Comparison of ENCODE assay signal across 13 cellular contexts in the genomic region with DNA sequence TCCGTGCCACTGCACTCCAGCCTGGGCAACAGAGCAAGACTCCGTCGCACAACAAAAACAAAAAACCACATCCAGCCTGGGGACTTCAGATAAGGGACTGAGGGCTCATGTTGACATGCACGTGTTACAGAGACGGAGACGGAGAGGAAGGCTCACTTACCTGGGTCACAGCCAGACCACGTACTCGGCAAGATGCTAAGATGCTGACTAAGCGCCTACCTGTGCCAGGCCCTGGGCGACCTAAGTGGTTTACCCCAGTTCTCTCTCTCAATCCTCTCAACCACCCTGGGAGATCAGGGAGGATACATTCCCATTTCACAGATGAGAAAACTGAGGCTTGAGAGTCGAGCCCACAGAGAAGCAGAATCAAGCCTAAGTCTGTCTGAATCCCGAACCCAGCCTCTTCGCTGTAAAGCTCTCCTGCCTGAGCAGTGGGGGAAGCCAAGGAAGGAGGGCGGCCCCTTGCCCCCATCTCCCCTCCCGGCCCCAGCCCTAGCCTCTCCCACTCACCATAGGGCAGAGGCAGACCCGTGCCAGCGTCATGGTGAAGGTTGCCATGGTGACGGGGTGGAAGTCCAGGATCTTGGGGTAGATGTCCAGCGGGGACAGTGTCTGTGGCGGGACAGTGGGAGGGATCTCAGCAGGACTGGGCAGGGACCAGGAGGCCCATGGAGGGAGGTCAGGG. TPM values are rescaled to one million over a fixed set of nuclear protein-coding genes. Genes with fewer than 3 reads are reported as not detected.
A peak's percentile ranks its signal among the peaks of the same experiment; 100 is the strongest.
DNase-seq lines count a peak whose midpoint lies in the region; ATAC-seq and TF ChIP-seq lines count a peak whose summit lies in the region.
"Had no signal": no experiment of that assay in that cellular context is flagged by ENCODE, and none has a peak within 500 bp of the region (broad histone marks: within the 10 kb centered on the region; RNA-seq: fewer than 3 reads in every experiment).

No MANE protein-coding gene starts in this region.

- TF ChIP-seq CTCF in osteoblast (IDR thresholded peaks at IDR 0.05; ENCODE audit: extremely low read depth, low read depth, low read length) (no peak), gastrocnemius medialis (IDR thresholded peaks at IDR 0.05 in 4 of 5, conservative IDR thresholded peaks at IDR 0.05 in 1 of 5) (no peak)

- ATAC-seq in Right ventricle myocardium inferior (no peak), Right ventricle myocardium superior (ENCODE audit: poor library complexity) (no peak), gastrocnemius medialis (no peak)

- intact Hi-C loops in Right ventricle myocardium inferior (cut with DNase I), result no loop called here
- intact Hi-C loops in Right ventricle myocardium superior (cut with DNase I), result no loop called here
- intact Hi-C loops in gastrocnemius medialis (cut with DNase I; ENCODE audit: low total_unique reads), result no loop called here

- in situ Hi-C loops in gastrocnemius medialis (cut with MboI; ENCODE audit: low sequenced_read_pairs in 4 of 4), result no loop called here

- H3K4me1 ChIP-seq in osteoblast (ENCODE audit: insufficient read depth, low read length) (no peaks in the 10 kb centered on the region), gastrocnemius medialis (no peaks in the 10 kb centered on the region)
- H3K4me1 ChIP-seq: SJSA1 had no signal

- H3K9me3 ChIP-seq in osteoblast (ENCODE audit: low read depth, low read length) (no peaks in the 10 kb centered on the region), gastrocnemius medialis (no peaks in the 10 kb centered on the region)
- H3K9me3 ChIP-seq: SJSA1 had no signal

- no peaks in the 10 kb centered on the region for H3K79me2 ChIP-seq in osteoblast (ENCODE audit: insufficient read depth, low read length)

- no peak overlapping the region for H3K27ac ChIP-seq in osteoblast (ENCODE audit: low read depth, low read length)
- H3K27ac ChIP-seq in gastrocnemius medialis, result no peak overlapping the region
- H3K27ac ChIP-seq: C4-2B, SJSA1 had no signal

- H3K4me3 ChIP-seq in osteoblast (ENCODE audit: insufficient read depth, low read length) (no peak overlapping the region), gastrocnemius medialis (no peak overlapping the region)
- H3K4me3 ChIP-seq: SJSA1 had no signal

- H3K36me3 ChIP-seq in osteoblast (ENCODE audit: insufficient read depth, low read length), result peaks cover 81% of the 10 kb centered on the region
- peaks cover 0 to 31% of the 10 kb centered on the region in 2 donors for H3K36me3 ChIP-seq in gastrocnemius medialis

- no peak overlapping the region for H2AFZ ChIP-seq in osteoblast (ENCODE audit: low read length)

- DNase-seq in Right ventricle myocardium inferior (ENCODE audit: missing footprints) (peak; percentile 13), Right ventricle myocardium superior (no peak), osteoblast (ENCODE audit: insufficient read length, low spot score, missing footprints) (peak; percentile 67), gastrocnemius medialis (no peak)
- DNase-seq: MM.1S; NCI-H1105 treated with DMSO at 0.1 percent for 48 hours; NCI-H187; NCI-H69; NK-92 treated with Interleukin-12 subunit alpha and Interleukin-12 subunit beta, amount 100 ng/mL, for 24 hours; OCI-M1; RPMI8226 had no signal

- H3K4me2 ChIP-seq in osteoblast (ENCODE audit: insufficient read depth, low read length), result no peak overlapping the region

- H3K27me3 ChIP-seq in osteoblast (ENCODE audit: insufficient read depth, low read length) (no peaks in the 10 kb centered on the region), gastrocnemius medialis (no peaks in the 10 kb centered on the region)
- H3K27me3 ChIP-seq: SJSA1 had no signal

- TF ChIP-seq POLR2A in gastrocnemius medialis (IDR thresholded peaks at IDR 0.05), result no peak

- H4K20me1 ChIP-seq in osteoblast (ENCODE audit: insufficient read depth, low read length), result peaks cover 23% of the 10 kb centered on the region

RNA-seq across cellular contexts. Expression of a gene that starts 13.5 kb away (rescaled TPM):
- total RNA-seq in Right ventricle myocardium inferior (12.7 TPM), Right ventricle myocardium superior (11.2 TPM), osteoblast (47.4 and 52.5 TPM in 2 replicates), gastrocnemius medialis (1 to 10 TPM; 4.8 to 8.9 (median 7.2) TPM)

RNA-seq across cellular contexts. Expression of a gene that starts 16.4 kb away (rescaled TPM):
- total RNA-seq in Right ventricle myocardium inferior (not detected), Right ventricle myocardium superior (not detected), osteoblast (0.29 and 0.72 TPM in 2 replicates), gastrocnemius medialis (1 to 10 TPM in 1 of 4 donors, not detected in 3; 2.7 TPM)

RNA-seq across cellular contexts. Expression of a gene that starts 34.2 kb away (rescaled TPM):
- 5,817 TPM for total RNA-seq in Right ventricle myocardium inferior
- total RNA-seq in Right ventricle myocardium superior, result 6,434 TPM
- under 0.01 and 0.36 TPM in 2 replicates for total RNA-seq in osteoblast
- over 10,000 TPM; 18,507 to 37,792 (median 27,366) TPM for total RNA-seq in gastrocnemius medialis
- total RNA-seq: SJSA1 had no signal

RNA-seq across cellular contexts. Expression of a gene that starts 48.0 kb away (rescaled TPM):
- total RNA-seq in Right ventricle myocardium inferior (182 TPM), Right ventricle myocardium superior (207 TPM), osteoblast (6.9 and 8.5 TPM in 2 replicates), gastrocnemius medialis (1 to 10 TPM; 1.1 to 6.9 (median 1.5) TPM)

RNA-seq across cellular contexts. Expression of a gene that starts 49.5 kb away (rescaled TPM):
- total RNA-seq in Right ventricle myocardium inferior, result 8.5 TPM
- 7.7 TPM for total RNA-seq in Right ventricle myocardium superior
- 10.5 and 10.6 TPM in 2 replicates for total RNA-seq in osteoblast
- 1 to 10 TPM; 5.1 to 8.3 (median 5.8) TPM for total RNA-seq in gastrocnemius medialis

Comparison
In these comparisons a context has a peak if more than half of its experiments do, and no peak if none do; other contexts are left out.
1. DNase-seq: peak in Right ventricle myocardium inferior (single experiment) and osteoblast (single experiment); none in Right ventricle myocardium superior (single experiment) and gastrocnemius medialis (0 of 2).
2. RNA of a gene that starts 34.2 kb away (total RNA-seq): 18,507 to 37,792 TPM in gastrocnemius medialis, 6,434 TPM in Right ventricle myocardium superior (single experiment) and 5,817 TPM in Right ventricle myocardium inferior (single experiment); under 0.01 to 0.36 TPM in osteoblast; every median in the first group is over 1,000 times any median in the second.